ENCODE assay signal across 9 cellular contexts in the genomic region with DNA sequence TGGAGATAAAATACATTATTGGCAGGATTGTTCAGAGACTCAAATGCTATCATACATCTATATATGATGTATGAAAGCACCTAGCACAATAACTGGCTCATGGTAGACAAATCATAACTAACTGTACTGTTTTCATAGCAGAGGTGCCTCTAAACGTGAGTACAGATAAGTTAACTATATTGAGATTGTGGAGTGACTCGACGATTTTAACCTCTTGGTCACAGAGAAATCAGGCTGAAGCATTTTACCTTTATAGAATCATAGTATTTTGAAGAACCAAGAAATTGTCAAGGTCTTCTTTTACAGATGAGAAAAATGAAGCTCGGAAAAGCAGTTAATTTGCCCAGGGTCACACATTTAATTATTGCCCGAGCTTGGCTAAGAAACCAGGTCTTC. TPM values are rescaled to one million over a fixed set of nuclear protein-coding genes. Genes with fewer than 3 reads are reported as not detected.
A peak's percentile ranks its signal among the peaks of the same experiment; 100 is the strongest.
DNase-seq lines count a peak whose midpoint lies in the region; ATAC-seq and TF ChIP-seq lines count a peak whose summit lies in the region.
"Had no signal": no experiment of that assay in that cellular context is flagged by ENCODE, and none has a peak within 500 bp of the region (broad histone marks: within the 10 kb centered on the region; RNA-seq: fewer than 3 reads in every experiment).

No MANE protein-coding gene starts in this region.

- no peak for TF ChIP-seq POLR2A in suprapubic skin (IDR thresholded peaks at IDR 0.05)

- H3K4me3 Mint-ChIP-seq in activated CD8-positive, alpha-beta memory T cell treated with anti-CD3 and anti-CD28 coated beads, Interleukin-2, amount 10 ng/mL, durations not matched to agents 7 days and 5 days: peak overlapping the region; percentile 70
- peak overlapping the region; percentile 80 for H3K4me3 Mint-ChIP-seq in activated CD8-positive, alpha-beta T cell treated with anti-CD3 and anti-CD28 coated beads for 36 hours
- H3K4me3 Mint-ChIP-seq in immature natural killer cell: peak overlapping the region; percentile 82 to 92 (median 89)

- H3K27ac Mint-ChIP-seq in activated CD8-positive, alpha-beta memory T cell treated with anti-CD3 and anti-CD28 coated beads, Interleukin-2, amount 10 ng/mL, durations not matched to agents 7 days and 5 days: no peak overlapping the region
- no peak overlapping the region for H3K27ac Mint-ChIP-seq in activated CD8-positive, alpha-beta T cell treated with anti-CD3 and anti-CD28 coated beads for 36 hours
- peak overlapping the region; percentile 36 to 91 (median 82) for H3K27ac Mint-ChIP-seq in immature natural killer cell

- H3K27me3 Mint-ChIP-seq in activated CD8-positive, alpha-beta memory T cell treated with anti-CD3 and anti-CD28 coated beads, Interleukin-2, amount 10 ng/mL, durations not matched to agents 7 days and 5 days: no peaks in the 10 kb centered on the region
- H3K27me3 Mint-ChIP-seq in activated CD8-positive, alpha-beta T cell treated with anti-CD3 and anti-CD28 coated beads for 36 hours: no peaks in the 10 kb centered on the region
- no peaks in the 10 kb centered on the region for H3K27me3 Mint-ChIP-seq in immature natural killer cell (ENCODE audit: low read depth in 3 of 3)

- no peak for TF ChIP-seq EP300 in suprapubic skin (IDR thresholded peaks at IDR 0.05)

- no peaks in the 10 kb centered on the region for H3K9me3 Mint-ChIP-seq in activated CD8-positive, alpha-beta memory T cell treated with anti-CD3 and anti-CD28 coated beads, Interleukin-2, amount 10 ng/mL, durations not matched to agents 7 days and 5 days (ENCODE audit: low read depth)
- H3K9me3 Mint-ChIP-seq in activated CD8-positive, alpha-beta T cell treated with anti-CD3 and anti-CD28 coated beads for 36 hours: no peaks in the 10 kb centered on the region
- H3K9me3 Mint-ChIP-seq in immature natural killer cell: no peaks in the 10 kb centered on the region
- H3K9me3 Mint-ChIP-seq: CD14-positive monocyte had no signal

- H3K27ac ChIP-seq in suprapubic skin: peak overlapping the region; percentile 97

- H3K36me3 Mint-ChIP-seq in activated CD8-positive, alpha-beta memory T cell treated with anti-CD3 and anti-CD28 coated beads, Interleukin-2, amount 10 ng/mL, durations not matched to agents 7 days and 5 days: peaks cover 1% of the 10 kb centered on the region
- H3K36me3 Mint-ChIP-seq in activated CD8-positive, alpha-beta T cell treated with anti-CD3 and anti-CD28 coated beads for 36 hours (ENCODE audit: low read depth): no peaks in the 10 kb centered on the region
- no peaks in the 10 kb centered on the region for H3K36me3 Mint-ChIP-seq in immature natural killer cell

- CTCF ChIA-PET in activated CD8-positive, alpha-beta memory T cell treated with anti-CD3 and anti-CD28 coated beads, Interleukin-2, amount 10 ng/mL, durations not matched to agents 7 days and 5 days (lab: Charles Lee): interaction anchor here (1.0 to 3.9 kb wide), 5 partner anchors 11 to 320 kb away, joined by 4 to 25 read pairs (median 4); a partner anchor contains a TSS
- CTCF ChIA-PET in activated CD8-positive, alpha-beta T cell treated with anti-CD3 and anti-CD28 coated beads for 36 hours (lab: Charles Lee): interaction anchor here (0.9 to 3.6 kb wide), 6 partner anchors 10 to 326 kb away, joined by 3 to 25 read pairs (median 4); no protein-coding TSS in a partner anchor

- POLR2A ChIA-PET in activated CD8-positive, alpha-beta T cell treated with anti-CD3 and anti-CD28 coated beads for 36 hours (lab: Charles Lee): interaction anchor here (1.1 to 1.3 kb wide), 3 partner anchors 10 to 17 kb away, joined by 3 to 9 read pairs (median 3); no protein-coding TSS in a partner anchor

- no peak for TF ChIP-seq CTCF in activated CD8-positive, alpha-beta T cell treated with anti-CD3 and anti-CD28 coated beads for 36 hours (IDR thresholded peaks at IDR 0.05)
- TF ChIP-seq CTCF in suprapubic skin (IDR thresholded peaks at IDR 0.05): no peak

- WGBS in suprapubic skin: 64% methylated on average over 5 of the region's 5 CpGs

- H3K36me3 ChIP-seq in suprapubic skin: peaks cover 15% of the 10 kb centered on the region

- H3K9me3 ChIP-seq in suprapubic skin: no peaks in the 10 kb centered on the region

- H3K27me3 ChIP-seq in suprapubic skin: no peaks in the 10 kb centered on the region

- no peak for DNase-seq in activated CD8-positive, alpha-beta memory T cell treated with anti-CD3 and anti-CD28 coated beads, Interleukin-2, amount 10 ng/mL, durations not matched to agents 7 days and 5 days
- DNase-seq in activated CD8-positive, alpha-beta memory T cell treated with anti-CD3 and anti-CD28 coated beads, Interleukin-2, amount 50 U/mL, for 4 hours: no peak
- no peak for DNase-seq in activated CD8-positive, alpha-beta T cell treated with anti-CD3 and anti-CD28 coated beads for 36 hours
- DNase-seq in immature natural killer cell (no peak), suprapubic skin (ENCODE audit: low spot score in 2 of 2) (no peak), NOMO-1 treated with dmso at 0.1 percent for 144 hours (lab: John Stamatoyannopoulos, UW; ENCODE audit: unreplicated experiment) (no peak)
- DNase-seq in activated effector memory CD4-positive, alpha-beta T cell treated with anti-CD3 and anti-CD28 coated beads, Interleukin-2, amount 50 U/mL, for 16 hours: no peak

- intact Hi-C loops in activated CD8-positive, alpha-beta T cell treated with anti-CD3 and anti-CD28 coated beads for 36 hours (cut with micrococcal nuclease): no loop called here

- H3K4me3 ChIP-seq in suprapubic skin: peak overlapping the region; percentile 75

- peaks cover 16% of the 10 kb centered on the region for H3K4me1 Mint-ChIP-seq in activated CD8-positive, alpha-beta memory T cell treated with anti-CD3 and anti-CD28 coated beads, Interleukin-2, amount 10 ng/mL, durations not matched to agents 7 days and 5 days
- peaks cover 6% of the 10 kb centered on the region for H3K4me1 Mint-ChIP-seq in activated CD8-positive, alpha-beta T cell treated with anti-CD3 and anti-CD28 coated beads for 36 hours (ENCODE audit: low read depth)
- H3K4me1 Mint-ChIP-seq in immature natural killer cell: peaks cover 15 to 24% of the 10 kb centered on the region in 2 donors

- ATAC-seq in activated CD8-positive, alpha-beta memory T cell treated with anti-CD3 and anti-CD28 coated beads, Interleukin-2, amount 10 ng/mL, durations not matched to agents 7 days and 5 days: no peak
- ATAC-seq in activated CD8-positive, alpha-beta T cell treated with anti-CD3 and anti-CD28 coated beads for 36 hours: no peak
- no peak for ATAC-seq in GM18517 (IDR thresholded peaks at IDR 0.05; ENCODE audit: unreplicated experiment)

- H3K4me1 ChIP-seq in suprapubic skin: peaks cover 19% of the 10 kb centered on the region

RNA-seq across cellular contexts. Expression of a gene that starts 0.7 kb away (rescaled TPM):
- total RNA-seq in activated CD8-positive, alpha-beta memory T cell treated with anti-CD3 and anti-CD28 coated beads, Interleukin-2, amount 10 ng/mL, durations not matched to agents 7 days and 5 days: 10 to 100 TPM; 22.3 to 24.1 TPM
- 10 to 100 TPM; 24.5 to 28.3 TPM for total RNA-seq in activated CD8-positive, alpha-beta T cell treated with anti-CD3 and anti-CD28 coated beads for 36 hours
- polyA plus RNA-seq in immature natural killer cell: 10 to 100 TPM; 47.2 to 74.6 (median 62.1) TPM
- 10 to 100 TPM; 32.2 to 39.4 (median 34.2) TPM for total RNA-seq in suprapubic skin

RNA-seq across cellular contexts. Expression of a gene that starts 28.3 kb away (rescaled TPM):
- 10 to 100 TPM; 70.2 to 96.3 TPM for total RNA-seq in activated CD8-positive, alpha-beta memory T cell treated with anti-CD3 and anti-CD28 coated beads, Interleukin-2, amount 10 ng/mL, durations not matched to agents 7 days and 5 days
- total RNA-seq in activated CD8-positive, alpha-beta T cell treated with anti-CD3 and anti-CD28 coated beads for 36 hours: 100 to 1,000 TPM; 138 to 140 TPM
- 100 to 1,000 TPM; 122 to 201 (median 128) TPM for polyA plus RNA-seq in immature natural killer cell
- total RNA-seq in suprapubic skin: 10 to 100 TPM; 24.5 to 45.4 (median 37.7) TPM

Comparison
In these comparisons a context has a peak if more than half of its experiments do, and no peak if none do; other contexts are left out.
1. H3K27ac Mint-ChIP-seq: peak in immature natural killer cell (6 of 6); none in activated CD8-positive, alpha-beta memory T cell treated with anti-CD3 and anti-CD28 coated beads, Interleukin-2, amount 10 ng/mL, durations not matched to agents 7 days and 5 days (single experiment) and activated CD8-positive, alpha-beta T cell treated with anti-CD3 and anti-CD28 coated beads for 36 hours (single experiment).
2. Peak in every context shown above with its lines, with median percentiles within 50 percentile points of each other: H3K4me3 Mint-ChIP-seq.